ENCODE assay signal across 23 cellular contexts in the genomic region with DNA sequence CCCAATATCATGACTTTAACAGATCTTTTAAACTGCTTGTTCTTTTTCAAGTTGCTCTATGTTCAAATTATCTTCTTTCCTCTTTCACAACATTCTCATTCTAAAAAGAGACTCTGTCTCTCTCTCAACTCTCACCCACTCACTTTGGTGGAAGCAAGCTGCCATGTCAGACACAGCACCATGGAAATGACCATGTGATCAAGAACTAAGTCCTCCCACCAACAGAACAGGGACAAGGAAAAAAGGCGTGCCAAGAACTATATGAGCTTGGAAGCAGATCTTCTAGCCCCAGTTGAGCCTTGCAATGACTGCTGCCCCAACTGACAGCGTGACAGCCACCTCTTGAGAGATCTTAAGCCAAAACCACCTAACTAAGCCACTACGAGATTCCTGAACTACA. TPM values are rescaled to one million over a fixed set of nuclear protein-coding genes. Genes with fewer than 3 reads are reported as not detected.
DNase-seq lines count a peak whose midpoint lies in the region; ATAC-seq and TF ChIP-seq lines count a peak whose summit lies in the region.
"Had no signal": no experiment of that assay in that cellular context is flagged by ENCODE, and none has a peak within 500 bp of the region (broad histone marks: within the 10 kb centered on the region; RNA-seq: fewer than 3 reads in every experiment).

No MANE protein-coding gene starts in this region.

- peak; percentile 52 for ATAC-seq in Right ventricle myocardium superior (ENCODE audit: poor library complexity)
- no peak for ATAC-seq in HG03457 (IDR thresholded peaks at IDR 0.05; ENCODE audit: unreplicated experiment)
- ATAC-seq in GM21723 (IDR thresholded peaks at IDR 0.05; ENCODE audit: unreplicated experiment): no peak
- ATAC-seq: activated CD4-positive, alpha-beta T cell treated with anti-CD3 and anti-CD28 coated beads for 36 hours had no signal

- no peaks in the 10 kb centered on the region for H3K27me3 ChIP-seq in right atrium auricular region
- H3K27me3 ChIP-seq: BE2C, hepatocyte, MG63, spleen, transverse colon had no signal

- no peak overlapping the region for H3K4me3 ChIP-seq in right atrium auricular region
- H3K4me3 ChIP-seq in choroid plexus epithelial cell (ENCODE audit: low read depth, low read length): no peak overlapping the region
- H3K4me3 ChIP-seq: hepatocyte, lower lobe of right lung, MG63, spleen, transverse colon had no signal

- no peak overlapping the region for H3K27ac ChIP-seq in right atrium auricular region
- H3K27ac ChIP-seq: epithelial cell of prostate, hepatocyte, lower lobe of right lung, spleen, transverse colon had no signal

- DNase-seq in Right ventricle myocardium superior (no peak), right atrium auricular region (ENCODE audit: low spot score) (no peak), choroid plexus epithelial cell (ENCODE audit: low read depth) (peak; percentile 28), inferior parietal cortex (ENCODE audit: extremely low spot score) (peak; percentile 58), NCI-H1105 treated with DMSO at 0.1 percent for 48 hours (lab: John Stamatoyannopoulos, UW) (no peak), NCI-H2029 treated with DMSO at 0.1 percent for 48 hours (lab: John Stamatoyannopoulos, UW) (no peak)
- DNase-seq: activated CD4-positive, alpha-beta T cell treated with anti-CD3 and anti-CD28 coated beads for 36 hours; activated naive CD4-positive, alpha-beta T cell treated with Interleukin-2 at 50 U/mL for 16 hours; activated T-cell treated with anti-CD3 and anti-CD28 coated beads, Interleukin-2, amount 50 U/mL, for 48 hours; BE2C; central memory CD4-positive, alpha-beta T cell; foreskin fibroblast; lower lobe of right lung; MG63; NCI-H2171 treated with DMSO at 0.1 percent for 48 hours; NCI-H524 treated with DMSO at 0.1 percent for 48 hours; spleen; stimulated activated CD4-positive, alpha-beta T cell treated with anti-CD3 and anti-CD28 coated beads, Interleukin-4, amount 100 ng/mL, for 24 hours; transverse colon had no signal

- TF ChIP-seq CTCF in right atrium auricular region (IDR thresholded peaks at IDR 0.05): no peak
- no peak for TF ChIP-seq CTCF in choroid plexus epithelial cell (conservative IDR thresholded peaks at IDR 0.05; ENCODE audit: low read depth, low read length)

- no peaks in the 10 kb centered on the region for H3K9me3 ChIP-seq in right atrium auricular region
- H3K9me3 ChIP-seq: BE2C, lower lobe of right lung, MG63, spleen, transverse colon had no signal

- intact Hi-C loops in Right ventricle myocardium superior (cut with DNase I): no loop called here

- H3K4me1 ChIP-seq in right atrium auricular region: no peaks in the 10 kb centered on the region
- H3K4me1 ChIP-seq: BE2C, spleen had no signal

- H3K36me3 ChIP-seq in right atrium auricular region: no peaks in the 10 kb centered on the region
- H3K36me3 ChIP-seq: BE2C, lower lobe of right lung, MG63, spleen, transverse colon had no signal

RNA-seq across cellular contexts. Expression of gene BAZ2B, which starts 23.9 kb away (rescaled TPM):
- 27.0 TPM for total RNA-seq in Right ventricle myocardium superior
- 10 to 100 TPM; 40.2 to 47.1 TPM for total RNA-seq in right atrium auricular region

Comparison
In these comparisons a context has a peak if more than half of its experiments do, and no peak if none do; other contexts are left out.
1. DNase-seq: peak in choroid plexus epithelial cell (single experiment) and inferior parietal cortex (single experiment); none in Right ventricle myocardium superior (single experiment), right atrium auricular region (single experiment), NCI-H1105 treated with DMSO at 0.1 percent for 48 hours (single experiment) and NCI-H2029 treated with DMSO at 0.1 percent for 48 hours (single experiment).